In genomic region chr6:111242452-111242851, GRCh38 we compare ENCODE assay signal across 27 cellular contexts.
DNase-seq lines count a peak whose midpoint lies in the region; ATAC-seq, FAIRE-seq and TF ChIP-seq lines count a peak whose summit lies in the region.
"Had no signal": no experiment of that assay in that cellular context is flagged by ENCODE, and none has a peak within 500 bp of the region (broad histone marks: within the 10 kb centered on the region; RNA-seq: fewer than 3 reads in every experiment).

No MANE protein-coding gene starts in this region.

- H3K4me3 Mint-ChIP-seq in stimulated activated effector memory CD8-positive, alpha-beta T cell treated with anti-CD3 and anti-CD28 coated beads, Interleukin-12 subunit alpha, Interleukin-12 subunit beta, amount 100 ng/mL, for 72 hours = no peak overlapping the region
- H3K4me3 Mint-ChIP-seq: activated CD4-positive, alpha-beta T cell treated with anti-CD3 and anti-CD28 coated beads for 36 hours; dendritic cell treated with granulocyte-macrophage colony-stimulating factor and Interleukin-4, amounts not matched to agents 40 ng/mL and 50 ng/mL, for 4 days had no signal

- no peaks in the 10 kb centered on the region for H3K9me3 Mint-ChIP-seq in stimulated activated effector memory CD8-positive, alpha-beta T cell treated with anti-CD3 and anti-CD28 coated beads, Interleukin-12 subunit alpha, Interleukin-12 subunit beta, amount 100 ng/mL, for 72 hours
- H3K9me3 Mint-ChIP-seq: activated naive CD4-positive, alpha-beta T cell treated with anti-CD3 and anti-CD28 coated beads, Interleukin-2, amount 50 U/mL, for 72 hours; dendritic cell treated with granulocyte-macrophage colony-stimulating factor and Interleukin-4, amounts not matched to agents 40 ng/mL and 50 ng/mL, for 4 days had no signal

- H3K9me3 ChIP-seq in HepG2 (ENCODE audit: low read length) = no peaks in the 10 kb centered on the region
- no peaks in the 10 kb centered on the region for H3K9me3 ChIP-seq in right lobe of liver
- no peaks in the 10 kb centered on the region for H3K9me3 ChIP-seq in SK-N-SH
- no peaks in the 10 kb centered on the region for H3K9me3 ChIP-seq in skeletal muscle satellite cell (replicated peaks; ENCODE audit: low read length)
- H3K9me3 ChIP-seq: BLaER1, suprapubic skin, uterus had no signal

- no peak for FAIRE-seq in HepG2 (lab: Jason Lieb, UNC)
- FAIRE-seq: D721Med, GM12892, islet of Langerhans had no signal

- peaks cover 24% of the 10 kb centered on the region for H3F3A ChIP-seq in SK-N-SH (replicated peaks; ENCODE audit: insufficient read depth)

- intact Hi-C loops in HepG2 (cut with micrococcal nuclease; ENCODE audit: unreplicated experiment) = no loop called here
- intact Hi-C loops in right lobe of liver (cut with DNase I) = no loop called here

- no peak for TF ChIP-seq RAD21 in HepG2 (CRISPR knock-in tag; IDR thresholded peaks at IDR 0.05)
- no peak for TF ChIP-seq RAD21 in SK-N-SH (IDR thresholded peaks at IDR 0.05; ENCODE audit: low read length)

- TF ChIP-seq EP300 in HepG2 (IDR thresholded peaks at IDR 0.05; ENCODE audit: low read depth in 2 of 2, low read length in 2 of 2) = no peak
- TF ChIP-seq EP300 in HepG2 (CRISPR knock-in tag; IDR thresholded peaks at IDR 0.05; ENCODE audit: borderline replicate concordance) = no peak
- no peak for TF ChIP-seq EP300 in SK-N-SH (IDR thresholded peaks at IDR 0.05; ENCODE audit: borderline replicate concordance in 1 of 2, low read depth in 1 of 2, low read length in 1 of 2)

- POLR2A ChIA-PET in HepG2 (lab: Yijun Ruan, JAX) (interaction anchor here (1.3 kb wide), 1 partner anchor 16 kb away, joined by 3 read pairs; a partner anchor contains a TSS), SK-N-SH (lab: Yijun Ruan, JAX) (no interaction called here)

- no peak overlapping the region for H3K9ac ChIP-seq in HepG2 (ENCODE audit: insufficient read depth, low read depth, low read length)
- H3K9ac ChIP-seq in SK-N-SH = no peak overlapping the region
- H3K9ac ChIP-seq in skeletal muscle satellite cell (ENCODE audit: low read depth, low read length) = no peak overlapping the region
- H3K9ac ChIP-seq: BLaER1 had no signal

- no peak overlapping the region for H3K4me2 ChIP-seq in HepG2 (ENCODE audit: low read depth, low read length)
- peak overlapping the region; percentile 58; the same call in 1 of the 2 replicates for H3K4me2 ChIP-seq in SK-N-SH
- peak overlapping the region; percentile 51 for H3K4me2 ChIP-seq in skeletal muscle satellite cell (ENCODE audit: low read length)
- H3K4me2 ChIP-seq: BLaER1 had no signal

- BruUV-seq in HepG2 (replicated peaks; lab: Mats Ljungman, UMichigan) = no TSS peak

- no peak for ATAC-seq in HepG2
- no peak for ATAC-seq in right lobe of liver
- ATAC-seq in HG03457 (IDR thresholded peaks at IDR 0.05; ENCODE audit: unreplicated experiment) = no peak
- ATAC-seq in stimulated activated effector memory CD8-positive, alpha-beta T cell treated with anti-CD3 and anti-CD28 coated beads, Interleukin-12 subunit alpha, Interleukin-12 subunit beta, amount 100 ng/mL, for 72 hours = no peak
- ATAC-seq: activated CD4-positive, alpha-beta T cell treated with anti-CD3 and anti-CD28 coated beads for 36 hours; activated naive CD4-positive, alpha-beta T cell treated with anti-CD3 and anti-CD28 coated beads, Interleukin-2, amount 50 U/mL, for 72 hours; foreskin keratinocyte had no signal

- TF ChIP-seq CTCF in HepG2 (CRISPR knock-in tag; IDR thresholded peaks at IDR 0.05) (no peak), right lobe of liver (IDR thresholded peaks at IDR 0.05) (no peak), SK-N-SH (IDR thresholded peaks at IDR 0.05) (no peak)

- in situ Hi-C loops in HepG2 (cut with HindIII; ENCODE audit: extremely low pct_ligation_motif_present, low pct_unique_long_range_greater_than_20kb) = no loop called here

- H3K36me3 Mint-ChIP-seq in stimulated activated effector memory CD8-positive, alpha-beta T cell treated with anti-CD3 and anti-CD28 coated beads, Interleukin-12 subunit alpha, Interleukin-12 subunit beta, amount 100 ng/mL, for 72 hours = no peaks in the 10 kb centered on the region
- H3K36me3 Mint-ChIP-seq: activated naive CD4-positive, alpha-beta T cell treated with anti-CD3 and anti-CD28 coated beads, Interleukin-2, amount 50 U/mL, for 72 hours had no signal

- H3K79me2 ChIP-seq in HepG2 (ENCODE audit: insufficient read depth, low read length) (no peaks in the 10 kb centered on the region), SK-N-SH (ENCODE audit: insufficient read depth) (no peaks in the 10 kb centered on the region)

- no peaks in the 10 kb centered on the region for H3K27me3 ChIP-seq in HepG2 (ENCODE audit: control insufficient read depth in 1 of 2, insufficient read depth in 2 of 2, low read length in 2 of 2)
- no peaks in the 10 kb centered on the region for H3K27me3 ChIP-seq in right lobe of liver
- no peaks in the 10 kb centered on the region for H3K27me3 ChIP-seq in SK-N-SH (ENCODE audit: insufficient read depth)
- no peaks in the 10 kb centered on the region for H3K27me3 ChIP-seq in skeletal muscle satellite cell (ENCODE audit: control insufficient read depth, insufficient read depth, low read length)
- H3K27me3 ChIP-seq: BLaER1, uterus had no signal

- no peaks in the 10 kb centered on the region for H3K4me1 Mint-ChIP-seq in stimulated activated effector memory CD8-positive, alpha-beta T cell treated with anti-CD3 and anti-CD28 coated beads, Interleukin-12 subunit alpha, Interleukin-12 subunit beta, amount 100 ng/mL, for 72 hours
- H3K4me1 Mint-ChIP-seq: activated CD4-positive, alpha-beta T cell treated with anti-CD3 and anti-CD28 coated beads for 36 hours had no signal

- CTCF ChIA-PET in HepG2 (lab: Yijun Ruan, JAX; ENCODE audit: low intra/inter-chr PET ratio, low total read pairs) (no interaction called here), SK-N-SH (lab: Yijun Ruan, JAX) (interaction anchor here (2.3 kb wide), 1 partner anchor 32 kb away, joined by 9 read pairs; no protein-coding TSS in a partner anchor)

- no peak overlapping the region for H3K27ac Mint-ChIP-seq in stimulated activated effector memory CD8-positive, alpha-beta T cell treated with anti-CD3 and anti-CD28 coated beads, Interleukin-12 subunit alpha, Interleukin-12 subunit beta, amount 100 ng/mL, for 72 hours
- H3K27ac Mint-ChIP-seq: activated CD4-positive, alpha-beta T cell treated with anti-CD3 and anti-CD28 coated beads for 36 hours; dendritic cell treated with granulocyte-macrophage colony-stimulating factor and Interleukin-4, amounts not matched to agents 40 ng/mL and 50 ng/mL, for 4 days had no signal

- TF ChIP-seq POLR2A in HepG2 (IDR thresholded peaks at IDR 0.05; ENCODE audit: insufficient read depth in 1 of 2, low read depth in 2 of 2, low read length in 2 of 2) = no peak
- no peak for TF ChIP-seq POLR2A in right lobe of liver (IDR thresholded peaks at IDR 0.05)

- H3K4me3 ChIP-seq in HepG2 (replicated peaks in 1 of 3; ENCODE audit: insufficient read depth in 1 of 3, low read depth in 2 of 3, low read length in 3 of 3) (no peak overlapping the region), right lobe of liver (no peak overlapping the region), SK-N-SH (ENCODE audit: low read depth in 2 of 2, low read length in 1 of 2) (peak overlapping the region in 1 of 2 experiments; percentile 16; a peak in 1 of 4 replicates), skeletal muscle satellite cell (ENCODE audit: low read length) (no peak overlapping the region)
- H3K4me3 ChIP-seq: BLaER1, lung, suprapubic skin, uterus had no signal

- no peaks in the 10 kb centered on the region for H4K20me1 ChIP-seq in HepG2 (ENCODE audit: insufficient read depth, low read length)
- H4K20me1 ChIP-seq in SK-N-SH (ENCODE audit: insufficient read depth) = no peaks in the 10 kb centered on the region
- H4K20me1 ChIP-seq: BLaER1 had no signal

- H3K27ac ChIP-seq in HepG2 (ENCODE audit: extremely low read length, insufficient read depth, low read length) (no peak overlapping the region), right lobe of liver (no peak overlapping the region), SK-N-SH (ENCODE audit: low read depth in 2 of 2, low read length in 1 of 2) (peak overlapping the region in 1 of 2 experiments; percentile 61; a peak in 2 of 4 replicates)
- H3K27ac ChIP-seq: 22Rv1, BLaER1, foreskin keratinocyte, suprapubic skin, uterus had no signal

- DNase-seq in HepG2 (ENCODE audit: low spot score) (no peak), right lobe of liver (no peak), SK-N-SH (no peak), fibroblast of peridontal ligament (ENCODE audit: extremely low read depth) (peak; percentile 51), mucosa of gallbladder (ENCODE audit: low spot score) (no peak)
- no peak for DNase-seq in stimulated activated effector memory CD8-positive, alpha-beta T cell treated with anti-CD3 and anti-CD28 coated beads, Interleukin-12 subunit alpha, Interleukin-12 subunit beta, amount 100 ng/mL, for 72 hours (ENCODE audit: low spot score in 2 of 2)
- DNase-seq: activated CD4-positive, alpha-beta T cell treated with anti-CD3 and anti-CD28 coated beads for 36 hours; foreskin keratinocyte; hippocampal formation; NCI-H1417; NCI-H2171; NCI-H526 treated with DMSO at 0.1 percent for 48 hours; occipital lobe; SHP77 treated with DMSO at 0.1 percent for 48 hours; T-helper 1 cell; uterus had no signal

- H2AFZ ChIP-seq in HepG2 (ENCODE audit: low read length) (no peak overlapping the region), SK-N-SH (ENCODE audit: low read depth) (peak overlapping the region; percentile 13; the same call in 1 of the 2 replicates)

- no peaks in the 10 kb centered on the region for H3K9me2 ChIP-seq in SK-N-SH

- H3K4me1 ChIP-seq in HepG2 (ENCODE audit: insufficient read depth, low read length) (no peaks in the 10 kb centered on the region), right lobe of liver (no peaks in the 10 kb centered on the region), SK-N-SH (ENCODE audit: control insufficient read depth in 1 of 2, insufficient read depth in 2 of 2, low read depth in 1 of 2, low read length in 1 of 2) (0 out of 4 replicates have a peak, but pooled peaks cover 0 to 7% of the 10 kb centered on the region in 2 experiments), skeletal muscle satellite cell (ENCODE audit: control insufficient read depth, insufficient read depth, low read length) (peaks cover 35% of the 10 kb centered on the region)
- H3K4me1 ChIP-seq: BLaER1, suprapubic skin, uterus had no signal

- WGBS in HepG2 (ENCODE audit: low lambda C conversion rate) = 48% methylated on average over 5 of the region's 5 CpGs
- WGBS in right lobe of liver (ENCODE audit: insufficient coverage, low coverage, low lambda C conversion rate, missing lambda C conversion rate) = 85% methylated on average over 3 of the region's 5 CpGs
- WGBS in SK-N-SH (ENCODE audit: low lambda C conversion rate) = 53% methylated on average over 5 of the region's 5 CpGs

- H3K36me3 ChIP-seq in HepG2 (replicated peaks in 1 of 2; ENCODE audit: control insufficient read depth in 1 of 2, insufficient read depth in 2 of 2, low read length in 2 of 2) (no peaks in the 10 kb centered on the region), right lobe of liver (no peaks in the 10 kb centered on the region), SK-N-SH (replicated peaks in 1 of 2; ENCODE audit: control insufficient read depth in 1 of 2, insufficient read depth in 2 of 2, low read length in 1 of 2) (no peaks in the 10 kb centered on the region), skeletal muscle satellite cell (ENCODE audit: insufficient read depth, low read length) (no peaks in the 10 kb centered on the region)
- H3K36me3 ChIP-seq: BLaER1, suprapubic skin, uterus had no signal

Comparison
In these comparisons a context has a peak if more than half of its experiments do, and no peak if none do; other contexts are left out.
1. Of the 25 proteins assayed by ChIP-seq in both HepG2 and SK-N-SH: peak only in HepG2: none; only in SK-N-SH: JUND, PBX3 and TCF12; in both: FOSL2; in neither: 21.